Comparison of ENCODE assay signal across 9 cellular contexts in genomic region chr3:45647148-45647619, GRCh38. TPM values are rescaled to one million over a fixed set of nuclear protein-coding genes. Genes with fewer than 3 reads are reported as not detected.
A peak's percentile ranks its signal among the peaks of the same experiment; 100 is the strongest.
DNase-seq lines count a peak whose midpoint lies in the region; ATAC-seq, FAIRE-seq and TF ChIP-seq lines count a peak whose summit lies in the region.
"Had no signal": no experiment of that assay in that cellular context is flagged by ENCODE, and none has a peak within 500 bp of the region (broad histone marks: within the 10 kb centered on the region; RNA-seq: fewer than 3 reads in every experiment).

No MANE protein-coding gene starts in this region.

- H3K9me3 ChIP-seq in PC-9 (ENCODE audit: insufficient read depth, low read depth) (0 out of 2 replicates have a peak, but pooled peaks cover 5% of the 10 kb centered on the region), endothelial cell of umbilical vein (replicated peaks; ENCODE audit: control insufficient read depth, insufficient read depth, low read length) (no peaks in the 10 kb centered on the region), neutrophil (no peaks in the 10 kb centered on the region)

- peak overlapping the region; percentile 62 for H3K9ac ChIP-seq in endothelial cell of umbilical vein (replicated peaks; ENCODE audit: extremely low read depth, insufficient read depth, low read length)

- dilution Hi-C loops in endothelial cell of umbilical vein (cut with MboI; ENCODE audit: extremely low pct_ligation_motif_present, low sequenced_read_pairs), result no loop called here

- in situ Hi-C loops in Caki2 (cut with HindIII; ENCODE audit: low pct_unique_long_range_greater_than_20kb, low sequenced_read_pairs), result no loop called here

- no peak overlapping the region for H2AFZ ChIP-seq in PC-9
- no peak overlapping the region for H2AFZ ChIP-seq in endothelial cell of umbilical vein (ENCODE audit: low read depth, low read length)

- peaks cover 64% of the 10 kb centered on the region for H3K4me1 ChIP-seq in PC-9 (replicated peaks; ENCODE audit: insufficient read depth)
- H3K4me1 ChIP-seq in endothelial cell of umbilical vein (ENCODE audit: control insufficient read depth, extremely low read depth, insufficient read depth, low read length), result peaks cover 57% of the 10 kb centered on the region
- peaks cover 24 to 26% of the 10 kb centered on the region in 2 experiments for H3K4me1 ChIP-seq in neutrophil (ENCODE audit: control insufficient read depth in 1 of 2, insufficient read depth in 1 of 2, low read depth in 1 of 2, low read length in 1 of 2)

- intact Hi-C loops in PC-9 (cut with micrococcal nuclease; ENCODE audit: unreplicated experiment), result loop anchor here (10.0 kb wide), 1 partner anchor 762 kb away; no protein-coding TSS in a partner anchor
- intact Hi-C loops in endothelial cell of umbilical vein (cut with micrococcal nuclease), result loop anchor here (1.0 kb wide), 2 partner anchors 9 to 54 kb away; no protein-coding TSS in a partner anchor

- H3K36me3 ChIP-seq in PC-9 (ENCODE audit: low read depth), result no peaks in the 10 kb centered on the region
- no peaks in the 10 kb centered on the region for H3K36me3 ChIP-seq in endothelial cell of umbilical vein (ENCODE audit: control insufficient read depth in 2 of 2, extremely low read depth in 1 of 2, insufficient read depth in 2 of 2, low read length in 2 of 2)
- no peaks in the 10 kb centered on the region for H3K36me3 ChIP-seq in neutrophil

- H3K27ac ChIP-seq in PC-9 (peak overlapping the region; percentile 99), endothelial cell of umbilical vein (ENCODE audit: insufficient read depth, low read depth, low read length) (peak overlapping the region; percentile 89), neutrophil (peak overlapping the region; percentile 45)

- no peaks in the 10 kb centered on the region for H4K20me1 ChIP-seq in PC-9 (ENCODE audit: insufficient read depth)
- no peaks in the 10 kb centered on the region for H4K20me1 ChIP-seq in endothelial cell of umbilical vein (replicated peaks; ENCODE audit: control insufficient read depth, extremely low read depth, insufficient read depth, low read length)

- TF ChIP-seq POLR2A in endothelial cell of umbilical vein (IDR thresholded peaks at IDR 0.05; ENCODE audit: low read depth, low read length), result peak; percentile 49

- ATAC-seq in GM21717 (IDR thresholded peaks at IDR 0.05; ENCODE audit: unreplicated experiment), result no peak

- BruUV-seq in PC-9 (replicated peaks; lab: Mats Ljungman, UMichigan) (no TSS peak), endothelial cell of umbilical vein (replicated peaks; lab: Mats Ljungman, UMichigan) (no TSS peak)

- POLR2A ChIA-PET in PC-9 (lab: Charles Lee; ENCODE audit: unreplicated experiment), result interaction anchor here (0.6 kb wide), 1 partner anchor 1930 kb away, joined by 11 read pairs; no protein-coding TSS in a partner anchor
- POLR2A ChIA-PET in endothelial cell of umbilical vein (lab: Charles Lee), result no interaction called here

- H3K79me2 ChIP-seq in PC-9 (ENCODE audit: low read depth) (peaks cover 84% of the 10 kb centered on the region), endothelial cell of umbilical vein (ENCODE audit: control insufficient read depth, insufficient read depth, low read length) (peaks cover 49% of the 10 kb centered on the region)

- no peaks in the 10 kb centered on the region for H3K9me1 ChIP-seq in endothelial cell of umbilical vein (replicated peaks; ENCODE audit: control insufficient read depth, extremely low read depth, insufficient read depth, low read length)

- H3F3A ChIP-seq in PC-9 (ENCODE audit: insufficient read depth, low read depth), result peaks cover 54% of the 10 kb centered on the region

- H3K4me2 ChIP-seq in PC-9, result peak overlapping the region; percentile 69
- peak overlapping the region; percentile 56 for H3K4me2 ChIP-seq in endothelial cell of umbilical vein (ENCODE audit: insufficient read depth, low read length)

- TF ChIP-seq CTCF in PC-9 (conservative IDR thresholded peaks at IDR 0.05), result no peak
- no peak for TF ChIP-seq CTCF in endothelial cell of umbilical vein (IDR thresholded peaks at IDR 0.05; ENCODE audit: extremely low read depth in 1 of 2, insufficient read depth in 1 of 2, low read depth in 1 of 2, low read length in 2 of 2)
- no peak for TF ChIP-seq CTCF in neutrophil (IDR thresholded peaks at IDR 0.05)

- DNase-seq in Caki2 (ENCODE audit: low read depth), result peak; percentile 76
- DNase-seq in PC-9, result peak in 1 of 2 experiments; percentile 91
- DNase-seq in endothelial cell of umbilical vein (ENCODE audit: low read depth, low spot score), result peak; percentile 92
- DNase-seq in Ammon's horn (ENCODE audit: low spot score), result no peak
- no peak for DNase-seq in DMS79 treated with DMSO at 0.1 percent for 48 hours (lab: John Stamatoyannopoulos, UW)
- DNase-seq in middle frontal gyrus (ENCODE audit: extremely low spot score, low spot score), result no peak
- DNase-seq: central memory CD4-positive, alpha-beta T cell had no signal

- no peak overlapping the region for H3K4me3 ChIP-seq in PC-9
- no peak overlapping the region for H3K4me3 ChIP-seq in endothelial cell of umbilical vein (replicated peaks in 1 of 3; ENCODE audit: insufficient read depth in 1 of 3, low read depth in 1 of 3, low read length in 3 of 3)
- H3K4me3 ChIP-seq in neutrophil (ENCODE audit: low read depth in 1 of 2, low read length in 1 of 2), result no peak overlapping the region

- no peaks in the 10 kb centered on the region for H3K27me3 ChIP-seq in PC-9 (ENCODE audit: insufficient read depth, low read depth)
- no peaks in the 10 kb centered on the region for H3K27me3 ChIP-seq in endothelial cell of umbilical vein (ENCODE audit: control insufficient read depth in 2 of 2, insufficient read depth in 2 of 2, low read length in 2 of 2)
- H3K27me3 ChIP-seq in neutrophil, result no peaks in the 10 kb centered on the region

- FAIRE-seq in endothelial cell of umbilical vein (lab: Jason Lieb, UNC), result peak; percentile 79

- CTCF ChIA-PET in PC-9 (lab: Charles Lee), result no interaction called here
- CTCF ChIA-PET in endothelial cell of umbilical vein (lab: Charles Lee), result interaction anchor here (1.0 to 1.3 kb wide), 6 partner anchors 9 to 87 kb away, joined by 3 to 17 read pairs (median 4); no protein-coding TSS in a partner anchor

- H3K9me2 ChIP-seq in PC-9 (ENCODE audit: insufficient read depth), result no peaks in the 10 kb centered on the region

TF ChIP-seq in endothelial cell of umbilical vein, 7 proteins besides CTCF, POLR2A, EP300 and RAD21:
- TF ChIP-seq GATA2 (IDR thresholded peaks at IDR 0.05; ENCODE audit: insufficient read depth, insufficient read length, low read depth, low read length) (no peak), JUN (IDR thresholded peaks at IDR 0.05; ENCODE audit: borderline replicate concordance, insufficient read depth, insufficient read length, low read depth) (peak; percentile 94), POLR2AphosphoS5 (IDR thresholded peaks at IDR 0.05; ENCODE audit: insufficient read depth, low read depth, low read length) (peak; percentile 72), FOS (IDR thresholded peaks at IDR 0.05; ENCODE audit: borderline replicate concordance, insufficient read depth, low read length) (peak; percentile 85)

RNA-seq across cellular contexts. Expression of gene SACM1L, which starts 42.0 kb away (rescaled TPM):
- total RNA-seq in Caki2 (2014; rRNA removed; shearing (Covaris generic); ENCODE audit: low replicate concordance), result 9.9 and 26.2 TPM in 2 replicates
- total RNA-seq in PC-9 (2021) (29.9 and 33.9 TPM in 2 replicates), endothelial cell of umbilical vein (35.4 and 39.9 TPM in 2 replicates)
- 9.1 and 11.9 TPM in 2 replicates for polyA plus RNA-seq in endothelial cell of umbilical vein
- 7.3 and 8.1 TPM in 2 replicates for polyA plus RNA-seq in endothelial cell of umbilical vein (2011; cell fraction: cytosol; rRNA removed)
- 46.6 and 57.5 TPM in 2 replicates for polyA plus RNA-seq in endothelial cell of umbilical vein (2011; cell fraction: nucleus; rRNA removed)
- polyA plus RNA-seq in endothelial cell of umbilical vein (2012), result 23.9 and 24.6 TPM in 2 replicates
- polyA minus RNA-seq in endothelial cell of umbilical vein, result 39.4 and 43.0 TPM in 2 replicates
- 24.6 TPM for polyA minus RNA-seq in endothelial cell of umbilical vein (2011; cell fraction: cytosol; rRNA and poly(A)+ RNA removed)
- 53.3 and 80.0 TPM in 2 replicates for polyA minus RNA-seq in endothelial cell of umbilical vein (2011; cell fraction: nucleus; rRNA and poly(A)+ RNA removed)

RNA-seq across cellular contexts. Expression of gene LIMD1, which starts 52.6 kb away (rescaled TPM):
- total RNA-seq in Caki2 (2014; rRNA removed; shearing (Covaris generic); ENCODE audit: low replicate concordance), result 11.6 and 16.4 TPM in 2 replicates
- 32.4 and 32.9 TPM in 2 replicates for total RNA-seq in PC-9 (2021)
- total RNA-seq in endothelial cell of umbilical vein, result 33.3 and 39.5 TPM in 2 replicates
- polyA plus RNA-seq in endothelial cell of umbilical vein, result 11.9 and 12.6 TPM in 2 replicates
- 8.9 and 9.8 TPM in 2 replicates for polyA plus RNA-seq in endothelial cell of umbilical vein (2011; cell fraction: cytosol; rRNA removed)
- polyA plus RNA-seq in endothelial cell of umbilical vein (2011; cell fraction: nucleus; rRNA removed), result 35.5 and 37.7 TPM in 2 replicates
- polyA plus RNA-seq in endothelial cell of umbilical vein (2012), result 15.2 and 19.2 TPM in 2 replicates
- polyA minus RNA-seq in endothelial cell of umbilical vein, result 46.6 and 57.5 TPM in 2 replicates
- 14.3 TPM for polyA minus RNA-seq in endothelial cell of umbilical vein (2011; cell fraction: cytosol; rRNA and poly(A)+ RNA removed)
- polyA minus RNA-seq in endothelial cell of umbilical vein (2011; cell fraction: nucleus; rRNA and poly(A)+ RNA removed), result 35.4 and 38.2 TPM in 2 replicates

Comparison
In these comparisons a context has a peak if more than half of its experiments do, and no peak if none do; other contexts are left out.
1. DNase-seq: peak in Caki2 (single experiment) and endothelial cell of umbilical vein (single experiment); none in Ammon's horn (single experiment), DMS79 treated with DMSO at 0.1 percent for 48 hours (single experiment) and middle frontal gyrus (single experiment).
2. H3K27ac ChIP-seq: peak in every context shown above with its lines; median percentile 99 in PC-9; 89 in endothelial cell of umbilical vein; 45 in neutrophil.